ENCODE assay signal across 22 cellular contexts in the genomic region with DNA sequence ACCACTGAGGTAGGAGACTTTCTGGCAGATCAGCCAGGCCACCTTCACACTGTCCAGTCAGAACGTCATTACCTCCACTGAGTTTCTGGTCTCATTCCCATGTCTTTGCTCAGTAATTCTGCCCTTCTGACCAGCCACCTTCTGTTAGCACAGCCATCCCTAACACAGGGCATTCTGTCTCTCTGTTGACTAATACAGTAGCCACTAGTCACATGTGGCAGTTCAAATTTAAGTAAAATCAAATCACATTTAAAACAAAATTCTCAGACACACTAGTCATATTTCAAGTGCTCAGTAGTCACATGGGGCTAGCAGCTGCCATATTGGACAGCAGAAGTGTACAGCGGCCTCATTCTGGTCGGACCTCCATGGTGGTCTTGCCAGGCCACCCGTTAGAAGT.
"Had no signal": no experiment of that assay in that cellular context is flagged by ENCODE, and none has a peak within 500 bp of the region (broad histone marks: within the 10 kb centered on the region; RNA-seq: fewer than 3 reads in every experiment).

No MANE protein-coding gene starts in this region.

- H3K27me3 ChIP-seq: adrenal gland had no signal

- H3K9me3 ChIP-seq: adrenal gland had no signal

- H3K9me3 Mint-ChIP-seq: activated naive CD8-positive, alpha-beta T cell treated with anti-CD3 and anti-CD28 coated beads, Interleukin-2, amount 10 ng/mL, durations not matched to agents 7 days and 5 days had no signal

- H3K4me3 Mint-ChIP-seq: activated CD4-positive, alpha-beta T cell treated with anti-CD3 and anti-CD28 coated beads for 36 hours; activated CD8-positive, alpha-beta T cell treated with anti-CD3 and anti-CD28 coated beads, Interleukin-2, amount 10 ng/mL, durations not matched to agents 7 days and 5 days; activated naive CD8-positive, alpha-beta T cell treated with anti-CD3 and anti-CD28 coated beads, Interleukin-2, amount 10 ng/mL, durations not matched to agents 7 days and 5 days; T-helper 17 cell had no signal

- H3K27me3 Mint-ChIP-seq: activated CD4-positive, alpha-beta T cell treated with anti-CD3 and anti-CD28 coated beads for 36 hours; activated naive CD8-positive, alpha-beta T cell treated with anti-CD3 and anti-CD28 coated beads, Interleukin-2, amount 10 ng/mL, durations not matched to agents 7 days and 5 days; T-helper 17 cell had no signal

- DNase-seq: activated CD4-positive, alpha-beta T cell treated with anti-CD3 and anti-CD28 coated beads for 36 hours; activated CD4-positive, CD25-positive, alpha-beta regulatory T cell; activated CD8-positive, alpha-beta memory T cell treated with anti-CD3 and anti-CD28 coated beads, Interleukin-2, amount 50 U/mL, for 48 hours; activated CD8-positive, alpha-beta T cell treated with anti-CD3 and anti-CD28 coated beads, Interleukin-2, amount 10 ng/mL, durations not matched to agents 7 days and 5 days; activated naive CD4-positive, alpha-beta T cell treated with anti-CD3 and anti-CD28 coated beads, Interleukin-2, amount 50 U/mL, for 16 hours; activated naive CD8-positive, alpha-beta T cell treated with anti-CD3 and anti-CD28 coated beads, Interleukin-2, amount 10 ng/mL, durations not matched to agents 7 days and 5 days; activated T-cell treated with anti-CD3 and anti-CD28 coated beads, Interleukin-2, amount 50 U/mL, for 1 hour; adrenal gland; anterior cingulate cortex; cerebellar nuclear complex; MM.1S; NCI-H1105; NCI-H1436; NCI-H1694 treated with DMSO at 0.1 percent for 48 hours; NCI-H2081; NCI-H446; NCI-H524; PC-3; SHP77 treated with DMSO at 0.1 percent for 48 hours; T-helper 17 cell had no signal

- H3K4me3 ChIP-seq: adrenal gland had no signal

- H3K27ac Mint-ChIP-seq: activated CD4-positive, alpha-beta T cell treated with anti-CD3 and anti-CD28 coated beads for 36 hours; activated CD8-positive, alpha-beta T cell treated with anti-CD3 and anti-CD28 coated beads, Interleukin-2, amount 10 ng/mL, durations not matched to agents 7 days and 5 days; activated naive CD8-positive, alpha-beta T cell treated with anti-CD3 and anti-CD28 coated beads, Interleukin-2, amount 10 ng/mL, durations not matched to agents 7 days and 5 days; T-helper 17 cell had no signal

- ATAC-seq: activated CD4-positive, alpha-beta T cell treated with anti-CD3 and anti-CD28 coated beads for 36 hours; PC-3; T-helper 17 cell had no signal

- H3K27ac ChIP-seq: adrenal gland, KMS-11, VCaP had no signal
